ENCODE assay signal across 16 cellular contexts in genomic region chr10:5618829-5619228, GRCh38. TPM values are rescaled to one million over a fixed set of nuclear protein-coding genes. Genes with fewer than 3 reads are reported as not detected.
DNase-seq lines count a peak whose midpoint lies in the region; ATAC-seq and TF ChIP-seq lines count a peak whose summit lies in the region.
"Had no signal": no experiment of that assay in that cellular context is flagged by ENCODE, and none has a peak within 500 bp of the region (broad histone marks: within the 10 kb centered on the region; RNA-seq: fewer than 3 reads in every experiment).

No MANE protein-coding gene starts in this region.

- intact Hi-C loops in MCF 10A (cut with micrococcal nuclease) (loop anchor here (1.0 kb wide), 1 partner anchor 23 kb away; no protein-coding TSS in a partner anchor), left ventricle myocardium superior (cut with micrococcal nuclease) (no loop called here), psoas muscle (cut with DNase I) (no loop called here)

- peaks cover 5% of the 10 kb centered on the region for H3K36me3 Mint-ChIP-seq in MCF 10A (ENCODE audit: insufficient read depth, unreplicated experiment)
- no peaks in the 10 kb centered on the region for H3K36me3 Mint-ChIP-seq in GM23338 (ENCODE audit: low read depth)

- no peaks in the 10 kb centered on the region for H3F3A ChIP-seq in GM23338 (replicated peaks; ENCODE audit: low read depth)

- no peaks in the 10 kb centered on the region for H3K9me2 ChIP-seq in GM23338 (ENCODE audit: insufficient read depth)

- peaks cover 33% of the 10 kb centered on the region for H3K4me1 ChIP-seq in psoas muscle
- no peaks in the 10 kb centered on the region for H3K4me1 ChIP-seq in GM23338 (ENCODE audit: insufficient read depth)

- CTCF ChIA-PET in MCF 10A (lab: Yijun Ruan, JAX) = interaction anchor here (0.6 to 15.6 kb wide), 6 partner anchors 11 to 804 kb away, joined by 3 to 264 read pairs (median 4); no protein-coding TSS in a partner anchor

- ATAC-seq in left ventricle myocardium superior (peak; percentile 53), psoas muscle (peak; percentile 29 to 73 (median 54)), GM21381 (IDR thresholded peaks at IDR 0.05; ENCODE audit: unreplicated experiment) (no peak), GM23338 (no peak)

- H3K79me2 ChIP-seq in GM23338 (replicated peaks; ENCODE audit: insufficient read depth) = no peaks in the 10 kb centered on the region
- H3K79me2 ChIP-seq: parathyroid adenoma had no signal

- H3K9me3 ChIP-seq in psoas muscle = no peaks in the 10 kb centered on the region
- H3K9me3 ChIP-seq: upper lobe of left lung had no signal

- H3K4me3 ChIP-seq in psoas muscle (no peak overlapping the region), GM23338 (no peak overlapping the region)
- H3K4me3 ChIP-seq: upper lobe of left lung had no signal

- DNase-seq in AG08395 (ENCODE audit: low spot score) (peak; percentile 45), MCF 10A (ENCODE audit: unreplicated experiment) (no peak), left ventricle myocardium superior (peak; percentile 76), psoas muscle (peak; percentile 79 to 84), NCI-H128 (lab: John Stamatoyannopoulos, UW; ENCODE audit: unreplicated experiment) (no peak), GM23338 (ENCODE audit: low spot score) (no peak), NCI-H2107 (lab: John Stamatoyannopoulos, UW) (no peak)
- DNase-seq: activated CD4-positive, alpha-beta T cell treated with anti-CD3 and anti-CD28 coated beads, Interleukin-2, amount 50 U/mL, for 4 hours; amygdala; cortex of kidney; midbrain; NCI-H2029; NCI-H774 had no signal

- H3K27ac Mint-ChIP-seq in MCF 10A (ENCODE audit: low read depth, unreplicated experiment) (peak overlapping the region; percentile 86), GM23338 (no peak overlapping the region)

- H3K4me1 Mint-ChIP-seq in MCF 10A (ENCODE audit: insufficient read depth, unreplicated experiment) (peaks cover 39% of the 10 kb centered on the region), GM23338 (peaks cover 6% of the 10 kb centered on the region; the same call in 2 of the 3 replicates)

- H3K9me3 Mint-ChIP-seq in MCF 10A (ENCODE audit: unreplicated experiment) (no peaks in the 10 kb centered on the region), GM23338 (no peaks in the 10 kb centered on the region)

- no peaks in the 10 kb centered on the region for H3K27me3 ChIP-seq in psoas muscle (ENCODE audit: insufficient read depth in 3 of 3, low read length in 2 of 3)
- no peaks in the 10 kb centered on the region for H3K27me3 ChIP-seq in GM23338 (ENCODE audit: insufficient read depth)
- H3K27me3 ChIP-seq: upper lobe of left lung had no signal

- H3K4me3 Mint-ChIP-seq in MCF 10A (ENCODE audit: unreplicated experiment) (no peak overlapping the region), GM23338 (no peak overlapping the region)

- no peak for TF ChIP-seq CTCF in MCF 10A (IDR thresholded peaks at IDR 0.05; ENCODE audit: unreplicated experiment)
- no peak for TF ChIP-seq CTCF in psoas muscle (IDR thresholded peaks at IDR 0.05)
- no peak for TF ChIP-seq CTCF in GM23338 (conservative IDR thresholded peaks at IDR 0.05; ENCODE audit: low read depth in 2 of 2)

- H3K4me2 ChIP-seq in GM23338 = no peak overlapping the region

- no peak overlapping the region for H2AFZ ChIP-seq in GM23338
- H2AFZ ChIP-seq: parathyroid adenoma had no signal

- no TSS peak for BruUV-seq in MCF 10A (replicated peaks; lab: Mats Ljungman, UMichigan)

- POLR2A ChIA-PET in MCF 10A (lab: Yijun Ruan, JAX) = interaction anchor here (0.7 to 8.4 kb wide), 17 partner anchors 9 to 176 kb away, joined by 3 to 61 read pairs (median 7); partner anchors contain the start of gene TASOR2

- H3K36me3 ChIP-seq in psoas muscle (ENCODE audit: insufficient read depth in 1 of 2, low read depth in 1 of 2) = no peaks in the 10 kb centered on the region
- H3K36me3 ChIP-seq in GM23338 (ENCODE audit: insufficient read depth) = no peaks in the 10 kb centered on the region
- H3K36me3 ChIP-seq: upper lobe of left lung had no signal

- no peaks in the 10 kb centered on the region for H3K27me3 Mint-ChIP-seq in MCF 10A (ENCODE audit: insufficient read depth, unreplicated experiment)
- H3K27me3 Mint-ChIP-seq in GM23338 (ENCODE audit: insufficient read depth, low read depth, poor library complexity) = peaks cover 5% of the 10 kb centered on the region

- peak overlapping the region; percentile 36 for H3K27ac ChIP-seq in psoas muscle
- H3K27ac ChIP-seq in GM23338 (ENCODE audit: low read depth) = no peak overlapping the region
- H3K27ac ChIP-seq: parathyroid adenoma, upper lobe of left lung had no signal

- 6 to 15% (median 10%) methylated on average over 12 of the region's 12 CpGs for WGBS in psoas muscle, 3 donors

- H4K20me1 ChIP-seq in GM23338 (replicated peaks; ENCODE audit: insufficient read depth) = no peaks in the 10 kb centered on the region

TF ChIP-seq in GM23338, 12 proteins besides CTCF, POLR2A, EP300 and RAD21 (continues in another document):
- TF ChIP-seq ZNF331 (CRISPR knock-in tag; IDR thresholded peaks at IDR 0.05; ENCODE audit: low read depth) (no peak), EZH2phosphoT487 (IDR thresholded peaks at IDR 0.05; ENCODE audit: unreplicated experiment) (no peak), ZNF462 (CRISPR knock-in tag; IDR thresholded peaks at IDR 0.05) (no peak), POLR2AphosphoS5 (IDR thresholded peaks at IDR 0.05; ENCODE audit: low read depth) (no peak), ETS1 (IDR thresholded peaks at IDR 0.05) (no peak)

RNA-seq across cellular contexts. Expression of gene ASB13, which starts 47.6 kb away (rescaled TPM):
- total RNA-seq in MCF 10A (2022) = 16.3 and 20.7 TPM in 2 replicates
- 16.4 TPM for total RNA-seq in left ventricle myocardium superior
- 10 to 100 TPM; 13.0 to 20.8 (median 15.5) TPM for total RNA-seq in psoas muscle
- polyA plus RNA-seq in psoas muscle = 10 to 100 TPM in 2 of 3 donors, 1 to 10 TPM in 1; 9.8 to 18.3 (median 11.4) TPM
- 16.5 and 20.2 TPM in 2 replicates for total RNA-seq in GM23338 (2014; rRNA removed; shearing (Covaris generic))
- 11.3 and 11.6 TPM in 2 replicates for polyA plus RNA-seq in GM23338 (2016; fragmentation: Nextera tagmentation; extraction: Ambion mirVana)

Comparison
In these comparisons a context has a peak if more than half of its experiments do, and no peak if none do; other contexts are left out.
1. DNase-seq: peak in AG08395 (single experiment), left ventricle myocardium superior (single experiment) and psoas muscle (2 of 2); none in MCF 10A (single experiment), NCI-H128 (single experiment), GM23338 (single experiment) and NCI-H2107 (single experiment).
2. ATAC-seq: peak in left ventricle myocardium superior (single experiment) and psoas muscle (4 of 4); none in GM21381 (single experiment) and GM23338 (single experiment).